Comparison of ENCODE assay signal across 8 cellular contexts in genomic region chr2:23769364-23769763, GRCh38.
"Had no signal": no experiment of that assay in that cellular context is flagged by ENCODE, and none has a peak within 500 bp of the region (broad histone marks: within the 10 kb centered on the region; RNA-seq: fewer than 3 reads in every experiment).

No MANE protein-coding gene starts in this region.

- ATAC-seq: HCT116, HepG2, K562 had no signal

- FAIRE-seq: HepG2, K562 had no signal

- DNase-seq: GM23248, GOT3, H7, HFFc6 had no signal

- H3K4me3 ChIP-seq: GM23248, HAP-1, K562 had no signal
